ENCODE assay signal across 15 cellular contexts in genomic region chr16:49699718-49700117, GRCh38.
A peak's percentile ranks its signal among the peaks of the same experiment; 100 is the strongest.
DNase-seq lines count a peak whose midpoint lies in the region; ATAC-seq and TF ChIP-seq lines count a peak whose summit lies in the region.
"Had no signal": no experiment of that assay in that cellular context is flagged by ENCODE, and none has a peak within 500 bp of the region (broad histone marks: within the 10 kb centered on the region; RNA-seq: fewer than 3 reads in every experiment).

No MANE protein-coding gene starts in this region.

- ATAC-seq in lung (ENCODE audit: insufficient read depth, low FRiP score) (no peak), HG03045 (IDR thresholded peaks at IDR 0.05; ENCODE audit: unreplicated experiment) (no peak), PC-3 (no peak)
- no peak for ATAC-seq in CD8-positive, alpha-beta T cell
- ATAC-seq: Panc1 had no signal

- H3K9me3 ChIP-seq in lung (ENCODE audit: control insufficient read depth in 2 of 2, insufficient read depth in 1 of 2, low read length in 1 of 2) (peaks cover 0 to 7% of the 10 kb centered on the region in 2 donors), PC-3 (ENCODE audit: low read length) (no peaks in the 10 kb centered on the region)
- H3K9me3 ChIP-seq in CD8-positive, alpha-beta T cell (ENCODE audit: low read length), result no peaks in the 10 kb centered on the region

- no peaks in the 10 kb centered on the region for H3K27me3 ChIP-seq in lung (ENCODE audit: control insufficient read depth, insufficient read depth)
- H3K27me3 ChIP-seq in CD8-positive, alpha-beta T cell (ENCODE audit: insufficient read depth, low read length), result no peaks in the 10 kb centered on the region
- H3K27me3 ChIP-seq in PC-3 (ENCODE audit: low read length), result peaks cover 23% of the 10 kb centered on the region

- H3K4me1 ChIP-seq in lung (ENCODE audit: control insufficient read depth in 2 of 2, insufficient read depth in 2 of 2, low read length in 2 of 2), result peaks cover 0 to 12% of the 10 kb centered on the region in 2 donors
- H3K4me1 ChIP-seq in CD8-positive, alpha-beta T cell (ENCODE audit: insufficient read depth, low read length), result no peaks in the 10 kb centered on the region
- H3K4me1 ChIP-seq in PC-3 (ENCODE audit: insufficient read depth, low read length), result no peaks in the 10 kb centered on the region

- no peak overlapping the region for H3K9ac ChIP-seq in PC-3 (ENCODE audit: low read length)

- no peak overlapping the region for H3K4me2 ChIP-seq in PC-3 (ENCODE audit: low read length)

- no peaks in the 10 kb centered on the region for H4K20me1 ChIP-seq in PC-3 (ENCODE audit: low read length)

- TF ChIP-seq CTCF in coronary artery (IDR thresholded peaks at IDR 0.05), result no peak
- no peak for TF ChIP-seq CTCF in lung (IDR thresholded peaks at IDR 0.05; ENCODE audit: control extremely low read depth, extremely low read depth)
- TF ChIP-seq CTCF in CD8-positive, alpha-beta T cell (IDR thresholded peaks at IDR 0.05), result no peak
- no peak for TF ChIP-seq CTCF in PC-3 (conservative IDR thresholded peaks at IDR 0.05; ENCODE audit: low read depth, low read length)

- peak; percentile 32 for DNase-seq in ELF-1 (ENCODE audit: low read depth, low spot score)
- DNase-seq in coronary artery (ENCODE audit: low spot score), result no peak
- DNase-seq in lung (ENCODE audit: low spot score), result no peak
- no peak for DNase-seq in CD8-positive, alpha-beta T cell
- no peak for DNase-seq in activated naive CD4-positive, alpha-beta T cell treated with anti-CD3 and anti-CD28 coated beads, Interleukin-2, amount 10 ng/mL, durations not matched to agents 7 days and 5 days
- no peak for DNase-seq in PC-3
- DNase-seq: activated CD4-positive, alpha-beta T cell treated with anti-CD3 and anti-CD28 coated beads, Interleukin-2, amount 10 ng/mL, durations not matched to agents 24 days and 14 days; activated T-cell treated with anti-CD3 and anti-CD28 coated beads, Interleukin-2, amount 50 U/mL, for 48 hours; dermis blood vessel endothelial cell; MV-4-11; substantia nigra; T-helper 2 cell had no signal

- H3K9me3 Mint-ChIP-seq in CD8-positive, alpha-beta T cell, result no peaks in the 10 kb centered on the region
- H3K9me3 Mint-ChIP-seq in activated naive CD4-positive, alpha-beta T cell treated with anti-CD3 and anti-CD28 coated beads, Interleukin-2, amount 10 ng/mL, durations not matched to agents 7 days and 5 days, result no peaks in the 10 kb centered on the region
- H3K9me3 Mint-ChIP-seq: activated CD4-positive, alpha-beta T cell treated with anti-CD3 and anti-CD28 coated beads, Interleukin-2, amount 10 ng/mL, durations not matched to agents 24 days and 14 days had no signal

- 61 to 86% methylated on average over 3 of the region's 3 CpGs for WGBS in lung, 2 donors

- H3K27ac ChIP-seq in coronary artery (peak overlapping the region; percentile 71 to 82), lung (ENCODE audit: low read depth in 1 of 2, low read length in 1 of 2) (peak overlapping the region; percentile 21 to 72), skin epidermis (peak overlapping the region in 12 of 21 experiments; percentile 3 to 82 (median 44)), PC-3 (ENCODE audit: low read length) (no peak overlapping the region)
- no peak overlapping the region for H3K27ac ChIP-seq in CD8-positive, alpha-beta T cell (ENCODE audit: low read depth, low read length)

- no peaks in the 10 kb centered on the region for H3K4me1 Mint-ChIP-seq in CD8-positive, alpha-beta T cell (ENCODE audit: low read depth)
- H3K4me1 Mint-ChIP-seq in activated naive CD4-positive, alpha-beta T cell treated with anti-CD3 and anti-CD28 coated beads, Interleukin-2, amount 10 ng/mL, durations not matched to agents 7 days and 5 days, result no peaks in the 10 kb centered on the region
- H3K4me1 Mint-ChIP-seq: activated CD4-positive, alpha-beta T cell treated with anti-CD3 and anti-CD28 coated beads, Interleukin-2, amount 10 ng/mL, durations not matched to agents 24 days and 14 days had no signal

- intact Hi-C loops in CD8-positive, alpha-beta T cell (cut with DNase I, micrococcal nuclease), result no loop called here
- intact Hi-C loops in PC-3 (cut with micrococcal nuclease), result no loop called here

- H3K9me2 ChIP-seq in PC-3 (replicated peaks; ENCODE audit: low read length), result no peaks in the 10 kb centered on the region

- CTCF ChIA-PET in CD8-positive, alpha-beta T cell (lab: Charles Lee), result no interaction called here
- CTCF ChIA-PET in activated naive CD4-positive, alpha-beta T cell treated with anti-CD3 and anti-CD28 coated beads, Interleukin-2, amount 10 ng/mL, durations not matched to agents 7 days and 5 days (lab: Charles Lee), result no interaction called here
- CTCF ChIA-PET in PC-3 (lab: Charles Lee), result no interaction called here

- H3K36me3 Mint-ChIP-seq in CD8-positive, alpha-beta T cell, result no peaks in the 10 kb centered on the region
- no peaks in the 10 kb centered on the region for H3K36me3 Mint-ChIP-seq in activated naive CD4-positive, alpha-beta T cell treated with anti-CD3 and anti-CD28 coated beads, Interleukin-2, amount 10 ng/mL, durations not matched to agents 7 days and 5 days

- no peaks in the 10 kb centered on the region for H3F3A ChIP-seq in PC-3 (ENCODE audit: low read length, unreplicated experiment)

- H3K4me3 ChIP-seq in coronary artery, result no peak overlapping the region
- no peak overlapping the region for H3K4me3 ChIP-seq in lung
- H3K4me3 ChIP-seq in skin epidermis, result no peak overlapping the region
- no peak overlapping the region for H3K4me3 ChIP-seq in CD8-positive, alpha-beta T cell (ENCODE audit: low read depth, low read length)
- H3K4me3 ChIP-seq in PC-3 (ENCODE audit: low read length), result no peak overlapping the region

- no peak overlapping the region for H3K4me3 Mint-ChIP-seq in CD8-positive, alpha-beta T cell
- H3K4me3 Mint-ChIP-seq in activated naive CD4-positive, alpha-beta T cell treated with anti-CD3 and anti-CD28 coated beads, Interleukin-2, amount 10 ng/mL, durations not matched to agents 7 days and 5 days, result no peak overlapping the region
- H3K4me3 Mint-ChIP-seq: activated CD4-positive, alpha-beta T cell treated with anti-CD3 and anti-CD28 coated beads, Interleukin-2, amount 10 ng/mL, durations not matched to agents 24 days and 14 days had no signal

- no TSS peak for BruUV-seq in PC-3 (replicated peaks; lab: Mats Ljungman, UMichigan)

- no peak overlapping the region for H3K27ac Mint-ChIP-seq in CD8-positive, alpha-beta T cell
- H3K27ac Mint-ChIP-seq in activated naive CD4-positive, alpha-beta T cell treated with anti-CD3 and anti-CD28 coated beads, Interleukin-2, amount 10 ng/mL, durations not matched to agents 7 days and 5 days, result no peak overlapping the region
- H3K27ac Mint-ChIP-seq: activated CD4-positive, alpha-beta T cell treated with anti-CD3 and anti-CD28 coated beads, Interleukin-2, amount 10 ng/mL, durations not matched to agents 24 days and 14 days had no signal

- no peak overlapping the region for H2AFZ ChIP-seq in PC-3 (ENCODE audit: low read length)

- H3K36me3 ChIP-seq in lung (ENCODE audit: control insufficient read depth in 2 of 2, insufficient read depth in 2 of 2, low read length in 2 of 2), result no peaks in the 10 kb centered on the region
- H3K36me3 ChIP-seq in CD8-positive, alpha-beta T cell (ENCODE audit: insufficient read depth, low read length), result no peaks in the 10 kb centered on the region
- no peaks in the 10 kb centered on the region for H3K36me3 ChIP-seq in PC-3 (ENCODE audit: low read depth, low read length)

- POLR2A ChIA-PET in CD8-positive, alpha-beta T cell (lab: Charles Lee), result no interaction called here
- POLR2A ChIA-PET in PC-3 (lab: Charles Lee; ENCODE audit: unreplicated experiment), result no interaction called here

- H3K79me2 ChIP-seq in PC-3 (ENCODE audit: low read length), result no peaks in the 10 kb centered on the region

- H3K27me3 Mint-ChIP-seq in CD8-positive, alpha-beta T cell (ENCODE audit: low read depth), result peaks cover 16% of the 10 kb centered on the region
- H3K27me3 Mint-ChIP-seq in activated naive CD4-positive, alpha-beta T cell treated with anti-CD3 and anti-CD28 coated beads, Interleukin-2, amount 10 ng/mL, durations not matched to agents 7 days and 5 days, result peaks cover 34% of the 10 kb centered on the region

Comparison
In these comparisons a context has a peak if more than half of its experiments do, and no peak if none do; other contexts are left out.
1. H3K27ac ChIP-seq: peak in coronary artery (2 of 2), lung (2 of 2) and skin epidermis (12 of 21); none in CD8-positive, alpha-beta T cell (single experiment) and PC-3 (single experiment).